ENCODE assay signal across 10 cellular contexts in genomic region chr20:10857362-10858070, GRCh38.
A peak's percentile ranks its signal among the peaks of the same experiment; 100 is the strongest.
DNase-seq lines count a peak whose midpoint lies in the region; ATAC-seq, FAIRE-seq and TF ChIP-seq lines count a peak whose summit lies in the region.
"Had no signal": no experiment of that assay in that cellular context is flagged by ENCODE, and none has a peak within 500 bp of the region (broad histone marks: within the 10 kb centered on the region; RNA-seq: fewer than 3 reads in every experiment).

No MANE protein-coding gene starts in this region.

- H3K9ac ChIP-seq in keratinocyte (ENCODE audit: control insufficient read depth, extremely low read depth, insufficient read depth, low read length), result no peak overlapping the region

- DNase-seq in LHCN-M2 (ENCODE audit: low read depth) (peak; percentile 49), body of pancreas (peak; percentile 13 to 62 (median 20)), keratinocyte (ENCODE audit: low read depth, low spot score) (no peak), superior temporal gyrus (ENCODE audit: extremely low spot score) (peak; percentile 17), NCI-H1105 (lab: John Stamatoyannopoulos, UW) (no peak)

- no peak overlapping the region for H2AFZ ChIP-seq in keratinocyte (ENCODE audit: control insufficient read depth, low read length)

- no peaks in the 10 kb centered on the region for H3K36me3 ChIP-seq in body of pancreas (replicated peaks in 1 of 2; ENCODE audit: insufficient read depth in 1 of 2, low read depth in 2 of 2)
- H3K36me3 ChIP-seq in keratinocyte (ENCODE audit: control insufficient read depth in 2 of 2, extremely low read depth in 1 of 2, insufficient read depth in 2 of 2, low read length in 2 of 2), result no peaks in the 10 kb centered on the region
- H3K36me3 ChIP-seq: upper lobe of left lung had no signal

- no peak overlapping the region for H3K4me2 ChIP-seq in keratinocyte (ENCODE audit: control insufficient read depth, extremely low read depth, insufficient read depth, low read depth, low read length)

- 53 to 61% methylated on average over 5 to 6 of the region's 6 CpGs for WGBS in body of pancreas, 2 donors

- H3K79me2 ChIP-seq in keratinocyte (ENCODE audit: control insufficient read depth, insufficient read depth, low read length), result no peaks in the 10 kb centered on the region

- H3K4me3 Mint-ChIP-seq in stimulated activated memory B cell treated with anti-CD40 and anti-IgM and Interleukin-4, amounts not matched to agents 10 μg/mL and 1 μg/mL and 100 μg/mL, for 72 hours, result no peak overlapping the region

- no peak for TF ChIP-seq POLR2A in body of pancreas (IDR thresholded peaks at IDR 0.05)

- H3K4me1 Mint-ChIP-seq in stimulated activated memory B cell treated with anti-CD40 and anti-IgM and Interleukin-4, amounts not matched to agents 10 μg/mL and 1 μg/mL and 100 μg/mL, for 72 hours, result no peaks in the 10 kb centered on the region

- intact Hi-C loops in body of pancreas (cut with DNase I), result no loop called here

- H3K9me1 ChIP-seq in keratinocyte (ENCODE audit: control insufficient read depth, extremely low read depth, insufficient read depth, low read length), result no peaks in the 10 kb centered on the region

- H3K4me1 ChIP-seq in body of pancreas (peaks cover 36% of the 10 kb centered on the region), keratinocyte (ENCODE audit: control insufficient read depth, extremely low read depth, insufficient read depth, low read length) (peaks cover 10% of the 10 kb centered on the region)

- H3K27me3 Mint-ChIP-seq in stimulated activated memory B cell treated with anti-CD40 and anti-IgM and Interleukin-4, amounts not matched to agents 10 μg/mL and 1 μg/mL and 100 μg/mL, for 72 hours, result no peaks in the 10 kb centered on the region

- H3K27me3 ChIP-seq in body of pancreas (no peaks in the 10 kb centered on the region), keratinocyte (ENCODE audit: control insufficient read depth, extremely low read depth, insufficient read depth, low read length) (no peaks in the 10 kb centered on the region)
- H3K27me3 ChIP-seq: upper lobe of left lung had no signal

- peak; percentile 75 for ATAC-seq in body of pancreas
- ATAC-seq in stimulated activated memory B cell treated with anti-CD40 and anti-IgM and Interleukin-4, amounts not matched to agents 10 μg/mL and 1 μg/mL and 100 μg/mL, for 72 hours, result no peak
- no peak for ATAC-seq in GM19463 (IDR thresholded peaks at IDR 0.05; ENCODE audit: unreplicated experiment)
- ATAC-seq in GM21390 (IDR thresholded peaks at IDR 0.05; ENCODE audit: unreplicated experiment), result no peak

- H3K36me3 Mint-ChIP-seq in stimulated activated memory B cell treated with anti-CD40 and anti-IgM and Interleukin-4, amounts not matched to agents 10 μg/mL and 1 μg/mL and 100 μg/mL, for 72 hours, result no peaks in the 10 kb centered on the region

- H3K27ac ChIP-seq in body of pancreas, result peak overlapping the region in 1 of 4 donors; percentile 31
- no peak overlapping the region for H3K27ac ChIP-seq in keratinocyte (ENCODE audit: control insufficient read depth, insufficient read depth, low read length)

- peaks cover 8% of the 10 kb centered on the region for H3K9me3 Mint-ChIP-seq in stimulated activated memory B cell treated with anti-CD40 and anti-IgM and Interleukin-4, amounts not matched to agents 10 μg/mL and 1 μg/mL and 100 μg/mL, for 72 hours

- FAIRE-seq in keratinocyte (lab: Jason Lieb, UNC), result peak; percentile 86

- no peak overlapping the region for H3K4me3 ChIP-seq in body of pancreas
- no peak overlapping the region for H3K4me3 ChIP-seq in keratinocyte (ENCODE audit: control insufficient read depth in 2 of 3, extremely low read depth in 1 of 3, insufficient read depth in 2 of 3, low read depth in 1 of 3, low read length in 3 of 3)
- H3K4me3 ChIP-seq: skin epidermis, upper lobe of left lung had no signal

- TF ChIP-seq CTCF in body of pancreas (IDR thresholded peaks at IDR 0.05) (no peak), keratinocyte (optimal IDR thresholded peaks at IDR 0.05 in 1 of 3, IDR thresholded peaks at IDR 0.05 in 1 of 3, conservative IDR thresholded peaks at IDR 0.05 in 1 of 3; ENCODE audit: extremely low read depth in 1 of 3, insufficient read depth in 2 of 3, low read length in 3 of 3) (no peak)

- dilution Hi-C loops in keratinocyte (cut with MboI; ENCODE audit: extremely low pct_ligation_motif_present, low sequenced_read_pairs), result no loop called here

- no peak overlapping the region for H3K27ac Mint-ChIP-seq in stimulated activated memory B cell treated with anti-CD40 and anti-IgM and Interleukin-4, amounts not matched to agents 10 μg/mL and 1 μg/mL and 100 μg/mL, for 72 hours

- H4K20me1 ChIP-seq in keratinocyte (ENCODE audit: control insufficient read depth, extremely low read depth, insufficient read depth, low read length), result no peaks in the 10 kb centered on the region

- H3K9me3 ChIP-seq in body of pancreas, result no peaks in the 10 kb centered on the region
- no peaks in the 10 kb centered on the region for H3K9me3 ChIP-seq in keratinocyte (ENCODE audit: control insufficient read depth, low read depth, low read length)
- H3K9me3 ChIP-seq: upper lobe of left lung had no signal

Comparison
In these comparisons a context has a peak if more than half of its experiments do, and no peak if none do; other contexts are left out.
1. DNase-seq: peak in LHCN-M2 (single experiment), body of pancreas (4 of 4) and superior temporal gyrus (single experiment); none in keratinocyte (single experiment) and NCI-H1105 (single experiment).